Comparison of ENCODE assay signal across 8 cellular contexts in genomic region chr17:47253541-47254402, GRCh38. TPM values are rescaled to one million over a fixed set of nuclear protein-coding genes. Genes with fewer than 3 reads are reported as not detected.
A peak's percentile ranks its signal among the peaks of the same experiment; 100 is the strongest.
DNase-seq lines count a peak whose midpoint lies in the region; ATAC-seq and TF ChIP-seq lines count a peak whose summit lies in the region.

ITGB3 (plus strand) TSS chr17:47253827; CDS start chr17:47253862, 35 bp downstream.

- H3K27me3 Mint-ChIP-seq in T-helper 17 cell = peaks cover 57% of the 10 kb centered on the region

- H3K36me3 ChIP-seq in DOHH2 (ENCODE audit: control insufficient read depth, low read length) = no peaks in the 10 kb centered on the region

- H3K36me3 Mint-ChIP-seq in T-helper 17 cell (ENCODE audit: low read depth) = peaks cover 5% of the 10 kb centered on the region

- no peaks in the 10 kb centered on the region for H3F3A ChIP-seq in DOHH2 (ENCODE audit: control insufficient read depth, insufficient read depth)

- peak within 1 kb of the TSS; percentile 75 for H3K4me3 ChIP-seq in DOHH2 (ENCODE audit: low read length)
- H3K4me3 ChIP-seq in LNCaP clone FGC (ENCODE audit: low read depth, low read length) = peak within 1 kb of the TSS; percentile 48

- H3K4me3 Mint-ChIP-seq in T-helper 17 cell = peak within 1 kb of the TSS; percentile 97

- peak; percentile 31 for TF ChIP-seq CTCF in DOHH2 (IDR thresholded peaks at IDR 0.05; ENCODE audit: low read depth, low read length, poor library complexity, severe bottlenecking)
- peak; percentile 59 for TF ChIP-seq CTCF in LNCaP clone FGC (IDR thresholded peaks at IDR 0.05; ENCODE audit: control insufficient read depth, extremely low read depth, insufficient read depth)

- intact Hi-C loops in sciatic nerve (cut with DNase I) = no loop called here

- peaks cover 53% of the 10 kb centered on the region for H3K27me3 ChIP-seq in DOHH2 (ENCODE audit: control insufficient read depth, low read length)

- H3K4me1 Mint-ChIP-seq in T-helper 17 cell = peaks cover 18% of the 10 kb centered on the region

- H3K9me3 ChIP-seq in DOHH2 (ENCODE audit: control insufficient read depth, insufficient read depth, low read length) = no peaks in the 10 kb centered on the region
- H3K9me3 ChIP-seq in T-helper 17 cell (ENCODE audit: control insufficient read depth, low read length, poor library complexity, severe bottlenecking) = no peaks in the 10 kb centered on the region

- no peaks in the 10 kb centered on the region for H3K79me2 ChIP-seq in DOHH2 (ENCODE audit: control insufficient read depth, low read length)

- no peak within 1 kb of the TSS for H3K27ac ChIP-seq in DOHH2 (ENCODE audit: low read depth, low read length)

- H3K27ac Mint-ChIP-seq in T-helper 17 cell = peak within 1 kb of the TSS; percentile 47

- ATAC-seq in GM21825 (IDR thresholded peaks at IDR 0.05; ENCODE audit: unreplicated experiment) (peak; percentile 89), T-helper 17 cell (peak; percentile 97), sciatic nerve (peak; percentile 82)

- DNase-seq in LNCaP clone FGC (ENCODE audit: low read depth) (no peak), T-helper 17 cell (peak; percentile 33 to 58 (median 41)), amniotic stem cell (lab: John Stamatoyannopoulos, UW) (peak; percentile 31), hypothalamus (lab: John Stamatoyannopoulos, UW) (peak in 32 of 51 donors; percentile 4 to 62 (median 27)), sciatic nerve (ENCODE audit: low spot score) (peak; percentile 84), NCI-H187 treated with DMSO at 0.1 percent for 48 hours (lab: John Stamatoyannopoulos, UW) (no peak)

- H4K20me1 ChIP-seq in DOHH2 (ENCODE audit: control insufficient read depth, insufficient read depth, low read depth, low read length) = no peaks in the 10 kb centered on the region

- H3K9me2 ChIP-seq in DOHH2 (replicated peaks; ENCODE audit: control insufficient read depth, low read length) = no peaks in the 10 kb centered on the region

- peaks cover 11% of the 10 kb centered on the region for H3K4me1 ChIP-seq in DOHH2 (ENCODE audit: control insufficient read depth, low read length)

- peak within 1 kb of the TSS; percentile 91 for H3K4me2 ChIP-seq in DOHH2 (ENCODE audit: low read length)

RNA-seq across cellular contexts. Expression of gene ITGB3, which starts in this region (rescaled TPM):
- total RNA-seq in T-helper 17 cell (100 to 1,000 TPM in 1 of 2 donors, 1 to 10 TPM in 1; 7.8 to 283 TPM), sciatic nerve (30.2 TPM)

Comparison
In these comparisons a context has a peak if more than half of its experiments do, and no peak if none do; other contexts are left out.
1. DNase-seq: peak in T-helper 17 cell (3 of 3), amniotic stem cell (single experiment), hypothalamus (32 of 51) and sciatic nerve (single experiment); none in LNCaP clone FGC (single experiment) and NCI-H187 treated with DMSO at 0.1 percent for 48 hours (single experiment).
2. Peak in every context shown above with its lines, with median percentiles within 50 percentile points of each other: ATAC-seq.